1 cellular context compared by ENCODE assay signal in the genomic region with DNA sequence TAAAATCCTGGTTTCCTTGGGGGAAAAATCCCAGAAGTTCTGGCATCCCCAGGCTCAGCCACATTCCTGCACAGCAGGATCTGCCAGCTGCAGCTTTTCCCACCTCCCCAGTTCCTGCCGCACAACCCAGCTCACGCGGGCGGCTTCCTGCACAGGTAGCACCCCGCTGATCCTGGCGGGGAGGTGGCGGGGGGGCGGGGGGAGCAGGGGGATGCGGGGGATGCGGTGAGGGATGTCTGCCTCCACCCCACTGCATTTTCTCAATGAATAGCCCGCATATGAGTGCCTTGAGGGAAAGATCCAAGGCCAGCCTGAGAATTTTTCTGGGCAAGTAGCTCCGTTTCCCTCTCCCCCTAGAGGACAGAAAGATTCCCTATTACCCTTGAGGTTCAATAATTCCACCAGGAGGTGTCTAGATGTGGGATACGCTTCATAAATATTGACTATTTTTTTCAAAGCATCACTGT.
TF ChIP-seq lines count a peak whose summit lies in the region.

No MANE protein-coding gene starts in this region.

TF ChIP-seq in neural cell, 6 proteins besides CTCF, POLR2A, EP300 and RAD21 (continued from another document):
- no peak for TF ChIP-seq SMC3 (conservative IDR thresholded peaks at IDR 0.05; ENCODE audit: poor library complexity)
- TF ChIP-seq POLR2AphosphoS5 (IDR thresholded peaks at IDR 0.05) = no peak
- no peak for TF ChIP-seq TAF1 (IDR thresholded peaks at IDR 0.05; ENCODE audit: low read depth)
- TF ChIP-seq, protein P1, sequence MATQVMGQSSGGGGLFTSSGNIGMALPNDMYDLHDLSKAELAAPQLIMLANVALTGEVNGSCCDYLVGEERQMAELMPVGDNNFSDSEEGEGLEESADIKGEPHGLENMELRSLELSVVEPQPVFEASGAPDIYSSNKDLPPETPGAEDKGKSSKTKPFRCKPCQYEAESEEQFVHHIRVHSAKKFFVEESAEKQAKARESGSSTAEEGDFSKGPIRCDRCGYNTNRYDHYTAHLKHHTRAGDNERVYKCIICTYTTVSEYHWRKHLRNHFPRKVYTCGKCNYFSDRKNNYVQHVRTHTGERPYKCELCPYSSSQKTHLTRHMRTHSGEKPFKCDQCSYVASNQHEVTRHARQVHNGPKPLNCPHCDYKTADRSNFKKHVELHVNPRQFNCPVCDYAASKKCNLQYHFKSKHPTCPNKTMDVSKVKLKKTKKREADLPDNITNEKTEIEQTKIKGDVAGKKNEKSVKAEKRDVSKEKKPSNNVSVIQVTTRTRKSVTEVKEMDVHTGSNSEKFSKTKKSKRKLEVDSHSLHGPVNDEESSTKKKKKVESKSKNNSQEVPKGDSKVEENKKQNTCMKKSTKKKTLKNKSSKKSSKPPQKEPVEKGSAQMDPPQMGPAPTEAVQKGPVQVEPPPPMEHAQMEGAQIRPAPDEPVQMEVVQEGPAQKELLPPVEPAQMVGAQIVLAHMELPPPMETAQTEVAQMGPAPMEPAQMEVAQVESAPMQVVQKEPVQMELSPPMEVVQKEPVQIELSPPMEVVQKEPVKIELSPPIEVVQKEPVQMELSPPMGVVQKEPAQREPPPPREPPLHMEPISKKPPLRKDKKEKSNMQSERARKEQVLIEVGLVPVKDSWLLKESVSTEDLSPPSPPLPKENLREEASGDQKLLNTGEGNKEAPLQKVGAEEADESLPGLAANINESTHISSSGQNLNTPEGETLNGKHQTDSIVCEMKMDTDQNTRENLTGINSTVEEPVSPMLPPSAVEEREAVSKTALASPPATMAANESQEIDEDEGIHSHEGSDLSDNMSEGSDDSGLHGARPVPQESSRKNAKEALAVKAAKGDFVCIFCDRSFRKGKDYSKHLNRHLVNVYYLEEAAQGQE (IDR thresholded peaks at IDR 0.05; ENCODE audit: borderline replicate concordance) = no peak
- TF ChIP-seq EZH2 (IDR thresholded peaks at IDR 0.05; ENCODE audit: borderline replicate concordance, insufficient read depth, low read length, poor library complexity, severe bottlenecking) = no peak
